In genomic region chr19:4988770-4989251, GRCh38 we compare ENCODE assay signal across 11 cellular contexts. TPM values are rescaled to one million over a fixed set of nuclear protein-coding genes. Genes with fewer than 3 reads are reported as not detected.
DNase-seq lines count a peak whose midpoint lies in the region; ATAC-seq and TF ChIP-seq lines count a peak whose summit lies in the region.
"Had no signal": no experiment of that assay in that cellular context is flagged by ENCODE, and none has a peak within 500 bp of the region (broad histone marks: within the 10 kb centered on the region; RNA-seq: fewer than 3 reads in every experiment).

No MANE protein-coding gene starts in this region.

- TF ChIP-seq EP300 in upper lobe of left lung (IDR thresholded peaks at IDR 0.05): peak in 1 of 4 donors; percentile 4

- H3K27me3 ChIP-seq in dorsolateral prefrontal cortex (no peaks in the 10 kb centered on the region), lower lobe of right lung (ENCODE audit: low read depth) (no peaks in the 10 kb centered on the region), upper lobe of left lung (no peaks in the 10 kb centered on the region)

- H3K4me1 ChIP-seq in lower lobe of right lung (peaks cover 37% of the 10 kb centered on the region), upper lobe of left lung (peaks cover 19 to 64% (median 37%) of the 10 kb centered on the region in 4 donors)

- no peak for DNase-seq in activated CD8-positive, alpha-beta T cell treated with anti-CD3 and anti-CD28 coated beads for 36 hours
- DNase-seq in activated CD8-positive, alpha-beta T cell treated with anti-CD3 and anti-CD28 coated beads, Interleukin-2, amount 10 ng/mL, durations not matched to agents 7 days and 5 days: no peak
- peak in 2 of 10 donors; percentile 57 to 68 for DNase-seq in dorsolateral prefrontal cortex
- DNase-seq in lower lobe of right lung: no peak
- no peak for DNase-seq in upper lobe of left lung
- no peak for DNase-seq in NCI-H82 treated with DMSO at 0.1 percent for 48 hours (lab: John Stamatoyannopoulos, UW; ENCODE audit: unreplicated experiment)
- no peak for DNase-seq in activated naive CD4-positive, alpha-beta T cell treated with anti-CD3 and anti-CD28 coated beads, Interleukin-2, amount 50 U/mL, for 16 hours
- DNase-seq: ACHN, NCI-H1048 had no signal

- peaks cover 12% of the 10 kb centered on the region for H3K36me3 Mint-ChIP-seq in activated CD8-positive, alpha-beta T cell treated with anti-CD3 and anti-CD28 coated beads for 36 hours (ENCODE audit: low read depth)
- H3K36me3 Mint-ChIP-seq in activated CD8-positive, alpha-beta T cell treated with anti-CD3 and anti-CD28 coated beads, Interleukin-2, amount 10 ng/mL, durations not matched to agents 7 days and 5 days (ENCODE audit: low read depth): peaks cover 5% of the 10 kb centered on the region

- no peak for ATAC-seq in activated CD8-positive, alpha-beta T cell treated with anti-CD3 and anti-CD28 coated beads for 36 hours
- ATAC-seq in activated CD8-positive, alpha-beta T cell treated with anti-CD3 and anti-CD28 coated beads, Interleukin-2, amount 10 ng/mL, durations not matched to agents 7 days and 5 days: no peak
- ATAC-seq in lower lobe of right lung (peak; percentile 58 to 62), upper lobe of left lung (ENCODE audit: low FRiP score in 2 of 2) (peak; percentile 75 to 92), HG03196 (IDR thresholded peaks at IDR 0.05; ENCODE audit: unreplicated experiment) (no peak)

- POLR2A ChIA-PET in activated CD8-positive, alpha-beta T cell treated with anti-CD3 and anti-CD28 coated beads for 36 hours (lab: Charles Lee): no interaction called here
- POLR2A ChIA-PET in activated CD8-positive, alpha-beta T cell treated with anti-CD3 and anti-CD28 coated beads, Interleukin-2, amount 10 ng/mL, durations not matched to agents 7 days and 5 days (lab: Charles Lee): no interaction called here

- H3K27ac Mint-ChIP-seq in activated CD8-positive, alpha-beta T cell treated with anti-CD3 and anti-CD28 coated beads for 36 hours: peak overlapping the region; percentile 15
- H3K27ac Mint-ChIP-seq in activated CD8-positive, alpha-beta T cell treated with anti-CD3 and anti-CD28 coated beads, Interleukin-2, amount 10 ng/mL, durations not matched to agents 7 days and 5 days: no peak overlapping the region

- H3K27me3 Mint-ChIP-seq in activated CD8-positive, alpha-beta T cell treated with anti-CD3 and anti-CD28 coated beads for 36 hours: no peaks in the 10 kb centered on the region
- H3K27me3 Mint-ChIP-seq in activated CD8-positive, alpha-beta T cell treated with anti-CD3 and anti-CD28 coated beads, Interleukin-2, amount 10 ng/mL, durations not matched to agents 7 days and 5 days (ENCODE audit: low read depth): no peaks in the 10 kb centered on the region

- no peak overlapping the region for H3K4me3 Mint-ChIP-seq in activated CD8-positive, alpha-beta T cell treated with anti-CD3 and anti-CD28 coated beads for 36 hours
- H3K4me3 Mint-ChIP-seq in activated CD8-positive, alpha-beta T cell treated with anti-CD3 and anti-CD28 coated beads, Interleukin-2, amount 10 ng/mL, durations not matched to agents 7 days and 5 days: no peak overlapping the region

- peaks cover 4% of the 10 kb centered on the region for H3K9me3 Mint-ChIP-seq in activated CD8-positive, alpha-beta T cell treated with anti-CD3 and anti-CD28 coated beads for 36 hours
- no peaks in the 10 kb centered on the region for H3K9me3 Mint-ChIP-seq in activated CD8-positive, alpha-beta T cell treated with anti-CD3 and anti-CD28 coated beads, Interleukin-2, amount 10 ng/mL, durations not matched to agents 7 days and 5 days (ENCODE audit: insufficient read depth)

- CTCF ChIA-PET in activated CD8-positive, alpha-beta T cell treated with anti-CD3 and anti-CD28 coated beads for 36 hours (lab: Charles Lee): interaction anchor here (0.8 to 2.1 kb wide), 2 partner anchors 13 to 43 kb away, joined by 3 to 7 read pairs; no protein-coding TSS in a partner anchor
- CTCF ChIA-PET in activated CD8-positive, alpha-beta T cell treated with anti-CD3 and anti-CD28 coated beads, Interleukin-2, amount 10 ng/mL, durations not matched to agents 7 days and 5 days (lab: Charles Lee): no interaction called here

- H3K27ac ChIP-seq in dorsolateral prefrontal cortex (peak overlapping the region in 38 of 59 donors; percentile 3 to 71 (median 39)), lower lobe of right lung (peak overlapping the region; percentile 9), upper lobe of left lung (peak overlapping the region in 3 of 4 donors; percentile 34 to 49 (median 43))
- H3K27ac ChIP-seq: parathyroid adenoma had no signal

- H3K4me3 ChIP-seq in dorsolateral prefrontal cortex (peak overlapping the region in 3 of 59 donors; percentile 7 to 17 (median 10)), lower lobe of right lung (no peak overlapping the region), upper lobe of left lung (no peak overlapping the region)

- intact Hi-C loops in activated CD8-positive, alpha-beta T cell treated with anti-CD3 and anti-CD28 coated beads for 36 hours (cut with micrococcal nuclease): no loop called here
- intact Hi-C loops in dorsolateral prefrontal cortex (cut with DNase I): no loop called here
- intact Hi-C loops in lower lobe of right lung (cut with DNase I): no loop called here

- no peaks in the 10 kb centered on the region for H3K9me3 ChIP-seq in lower lobe of right lung
- no peaks in the 10 kb centered on the region for H3K9me3 ChIP-seq in upper lobe of left lung

- H3K4me1 Mint-ChIP-seq in activated CD8-positive, alpha-beta T cell treated with anti-CD3 and anti-CD28 coated beads for 36 hours (ENCODE audit: low read depth): peaks cover 15% of the 10 kb centered on the region
- H3K4me1 Mint-ChIP-seq in activated CD8-positive, alpha-beta T cell treated with anti-CD3 and anti-CD28 coated beads, Interleukin-2, amount 10 ng/mL, durations not matched to agents 7 days and 5 days (ENCODE audit: low read depth): peaks cover 17% of the 10 kb centered on the region

- TF ChIP-seq POLR2A in upper lobe of left lung (IDR thresholded peaks at IDR 0.05): no peak

- H3K36me3 ChIP-seq in lower lobe of right lung: peaks cover 4% of the 10 kb centered on the region
- no peaks in the 10 kb centered on the region for H3K36me3 ChIP-seq in upper lobe of left lung

- 52 to 57% methylated on average over 11 to 13 of the region's 13 CpGs for WGBS in upper lobe of left lung, 2 donors

- TF ChIP-seq CTCF in activated CD8-positive, alpha-beta T cell treated with anti-CD3 and anti-CD28 coated beads for 36 hours (IDR thresholded peaks at IDR 0.05): no peak
- TF ChIP-seq CTCF in dorsolateral prefrontal cortex (IDR thresholded peaks at IDR 0.05 in 54 of 56, conservative IDR thresholded peaks at IDR 0.05 in 2 of 56; ENCODE audit: low read depth in 1 of 56, partially characterized antibody in 56 of 56) (no peak), lower lobe of right lung (IDR thresholded peaks at IDR 0.05) (no peak), upper lobe of left lung (IDR thresholded peaks at IDR 0.05) (no peak)

RNA-seq across cellular contexts. Expression of gene KDM4B, which starts 19.9 kb away (rescaled TPM):
- total RNA-seq in activated CD8-positive, alpha-beta T cell treated with anti-CD3 and anti-CD28 coated beads for 36 hours: 10 to 100 TPM; 46.3 to 46.6 TPM
- total RNA-seq in activated CD8-positive, alpha-beta T cell treated with anti-CD3 and anti-CD28 coated beads, Interleukin-2, amount 10 ng/mL, durations not matched to agents 7 days and 5 days: 10 to 100 TPM; 44.9 to 47.0 TPM
- total RNA-seq in dorsolateral prefrontal cortex (10 to 100 TPM; 35.7 to 91.2 (median 55.2) TPM), lower lobe of right lung (40.3 TPM), upper lobe of left lung (100 to 1,000 TPM in 1 of 6 donors, 10 to 100 TPM in 5; 28.1 to 112 (median 38.2) TPM)

Comparison
In these comparisons a context has a peak if more than half of its experiments do, and no peak if none do; other contexts are left out.
1. ATAC-seq: peak in lower lobe of right lung (2 of 2) and upper lobe of left lung (2 of 2); none in activated CD8-positive, alpha-beta T cell treated with anti-CD3 and anti-CD28 coated beads for 36 hours (single experiment), activated CD8-positive, alpha-beta T cell treated with anti-CD3 and anti-CD28 coated beads, Interleukin-2, amount 10 ng/mL, durations not matched to agents 7 days and 5 days (single experiment) and HG03196 (single experiment).
2. Peak in every context shown above with its lines, with median percentiles within 50 percentile points of each other: H3K27ac ChIP-seq.